17 cellular contexts compared by ENCODE assay signal in genomic region chr10:43061764-43062163, GRCh38. TPM values are rescaled to one million over a fixed set of nuclear protein-coding genes. Genes with fewer than 3 reads are reported as not detected.
"Had no signal": no experiment of that assay in that cellular context is flagged by ENCODE, and none has a peak within 500 bp of the region (broad histone marks: within the 10 kb centered on the region; RNA-seq: fewer than 3 reads in every experiment).

No MANE protein-coding gene starts in this region.

- H3K4me1 Mint-ChIP-seq: activated CD4-positive, alpha-beta T cell treated with anti-CD3 and anti-CD28 coated beads, Interleukin-2, amount 10 ng/mL, durations not matched to agents 7 days and 5 days; activated naive CD8-positive, alpha-beta T cell treated with anti-CD3 and anti-CD28 coated beads, Interleukin-2, amount 50 U/mL, for 24 hours; activated T-helper 17 cell treated with anti-CD3 and anti-CD28 coated beads, Interleukin-2, amount 50 U/mL, for 72 hours; T-cell had no signal

- H3K4me3 Mint-ChIP-seq: activated CD4-positive, alpha-beta T cell treated with anti-CD3 and anti-CD28 coated beads, Interleukin-2, amount 10 ng/mL, durations not matched to agents 7 days and 5 days; activated naive CD8-positive, alpha-beta T cell treated with anti-CD3 and anti-CD28 coated beads, Interleukin-2, amount 50 U/mL, for 24 hours; activated T-helper 17 cell treated with anti-CD3 and anti-CD28 coated beads, Interleukin-2, amount 50 U/mL, for 72 hours; stimulated activated naive B cell treated with anti-CD40 and anti-IgM and Interleukin-4, amounts not matched to agents 10 μg/mL and 1 μg/mL and 100 μg/mL, for 72 hours; T-cell had no signal

- H3K9me3 ChIP-seq: ascending aorta, lower lobe of right lung, tibial artery, vagina had no signal

- H3K27me3 Mint-ChIP-seq: activated CD4-positive, alpha-beta T cell treated with anti-CD3 and anti-CD28 coated beads, Interleukin-2, amount 10 ng/mL, durations not matched to agents 7 days and 5 days had no signal

- H3K4me3 ChIP-seq: ascending aorta, cardiac muscle cell, lower lobe of right lung, tibial artery, vagina had no signal

- H3K36me3 Mint-ChIP-seq: stimulated activated naive B cell treated with anti-CD40 and anti-IgM and Interleukin-4, amounts not matched to agents 10 μg/mL and 1 μg/mL and 100 μg/mL, for 72 hours; T-cell had no signal

- ATAC-seq: activated naive CD8-positive, alpha-beta T cell treated with anti-CD3 and anti-CD28 coated beads, Interleukin-2, amount 50 U/mL, for 24 hours; activated T-helper 17 cell treated with anti-CD3 and anti-CD28 coated beads, Interleukin-2, amount 50 U/mL, for 72 hours; esophagus mucosa; lower lobe of right lung; stimulated activated naive B cell treated with anti-CD40 and anti-IgM and Interleukin-4, amounts not matched to agents 10 μg/mL and 1 μg/mL and 100 μg/mL, for 72 hours; T-cell had no signal

- DNase-seq: activated CD4-positive, alpha-beta T cell treated with anti-CD3 and anti-CD28 coated beads, Interleukin-2, amount 10 ng/mL, durations not matched to agents 7 days and 5 days; activated CD8-positive, alpha-beta memory T cell treated with anti-CD3 and anti-CD28 coated beads for 24 hours; activated naive CD4-positive, alpha-beta T cell treated with Interleukin-2 at 50 U/mL for 16 hours; activated naive CD8-positive, alpha-beta T cell treated with anti-CD3 and anti-CD28 coated beads, Interleukin-2, amount 50 U/mL, for 24 hours; activated T-cell treated with anti-CD3 and anti-CD28 coated beads for 4 hours; lower lobe of right lung; midbrain; stimulated activated CD4-positive, alpha-beta T cell treated with anti-CD3 and anti-CD28 coated beads, Interleukin-2, amount 100 ng/mL, for 48 hours; stimulated activated naive B cell treated with anti-CD40 and anti-IgM and Interleukin-4, amounts not matched to agents 10 μg/mL and 1 μg/mL and 100 μg/mL, for 72 hours; T-cell; T-helper 9 cell; tibial artery had no signal

- H3K27me3 ChIP-seq: ascending aorta, cardiac muscle cell, vagina had no signal

- H3K27ac Mint-ChIP-seq: activated CD4-positive, alpha-beta T cell treated with anti-CD3 and anti-CD28 coated beads, Interleukin-2, amount 10 ng/mL, durations not matched to agents 7 days and 5 days; activated naive CD8-positive, alpha-beta T cell treated with anti-CD3 and anti-CD28 coated beads, Interleukin-2, amount 50 U/mL, for 24 hours; activated T-helper 17 cell treated with anti-CD3 and anti-CD28 coated beads, Interleukin-2, amount 50 U/mL, for 72 hours; stimulated activated naive B cell treated with anti-CD40 and anti-IgM and Interleukin-4, amounts not matched to agents 10 μg/mL and 1 μg/mL and 100 μg/mL, for 72 hours; T-cell had no signal

- H3K9me3 Mint-ChIP-seq: activated CD4-positive, alpha-beta T cell treated with anti-CD3 and anti-CD28 coated beads, Interleukin-2, amount 10 ng/mL, durations not matched to agents 7 days and 5 days; activated naive CD8-positive, alpha-beta T cell treated with anti-CD3 and anti-CD28 coated beads, Interleukin-2, amount 50 U/mL, for 24 hours; activated T-helper 17 cell treated with anti-CD3 and anti-CD28 coated beads, Interleukin-2, amount 50 U/mL, for 72 hours; stimulated activated naive B cell treated with anti-CD40 and anti-IgM and Interleukin-4, amounts not matched to agents 10 μg/mL and 1 μg/mL and 100 μg/mL, for 72 hours; T-cell had no signal

- H3K36me3 ChIP-seq: ascending aorta, cardiac muscle cell, lower lobe of right lung, tibial artery, vagina had no signal

RNA-seq across cellular contexts. Expression of gene RET, which starts 15.1 kb away (rescaled TPM):
- total RNA-seq: ascending aorta had no signal
